ENCODE assay signal across 1 cellular context in the genomic region with DNA sequence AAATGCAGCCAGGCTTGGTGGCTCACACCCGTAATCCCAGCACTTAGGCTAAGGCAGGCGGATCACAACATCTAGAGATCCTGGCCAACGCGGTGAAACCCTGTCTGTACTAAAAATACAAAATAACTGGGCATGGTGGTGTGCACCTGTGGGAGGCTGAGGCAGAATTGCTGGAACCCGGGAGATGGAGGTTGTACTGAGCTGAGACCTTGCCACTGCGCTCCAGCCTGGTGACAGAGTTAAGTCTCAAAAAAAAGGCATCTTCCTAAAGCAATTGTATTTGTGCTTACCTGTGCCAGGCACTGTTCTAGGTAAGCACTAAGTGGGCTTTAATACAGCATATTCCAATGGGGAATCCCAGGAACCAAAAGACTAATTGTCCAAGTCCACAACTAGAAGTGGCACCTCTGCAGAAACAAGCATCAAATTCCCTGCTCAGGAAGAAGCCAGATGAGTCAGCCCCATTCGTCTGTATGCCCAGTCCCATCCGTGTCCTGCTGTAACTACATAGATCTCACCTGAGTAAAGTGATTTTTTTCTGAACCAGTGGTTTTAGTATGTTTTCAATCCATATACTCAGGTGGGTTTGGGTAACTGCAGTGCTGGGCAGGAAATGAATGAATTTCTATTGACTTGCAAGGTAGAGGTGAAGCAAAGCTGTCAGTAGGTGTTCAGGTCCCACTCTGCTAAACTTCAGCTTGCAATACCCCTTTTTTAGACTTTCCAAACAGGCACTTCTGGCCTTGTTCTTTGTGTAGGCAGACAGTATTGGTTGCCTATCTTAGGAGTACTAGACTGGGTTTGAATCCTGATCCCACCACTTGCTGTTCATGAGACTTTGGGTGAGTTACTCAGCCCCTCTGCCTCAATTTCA.
TF ChIP-seq lines count a peak whose summit lies in the region.

No MANE protein-coding gene starts in this region.

TF ChIP-seq in A549, 52 proteins besides CTCF, POLR2A, EP300 and RAD21 (continued from another document):
- TF ChIP-seq, protein P1, sequence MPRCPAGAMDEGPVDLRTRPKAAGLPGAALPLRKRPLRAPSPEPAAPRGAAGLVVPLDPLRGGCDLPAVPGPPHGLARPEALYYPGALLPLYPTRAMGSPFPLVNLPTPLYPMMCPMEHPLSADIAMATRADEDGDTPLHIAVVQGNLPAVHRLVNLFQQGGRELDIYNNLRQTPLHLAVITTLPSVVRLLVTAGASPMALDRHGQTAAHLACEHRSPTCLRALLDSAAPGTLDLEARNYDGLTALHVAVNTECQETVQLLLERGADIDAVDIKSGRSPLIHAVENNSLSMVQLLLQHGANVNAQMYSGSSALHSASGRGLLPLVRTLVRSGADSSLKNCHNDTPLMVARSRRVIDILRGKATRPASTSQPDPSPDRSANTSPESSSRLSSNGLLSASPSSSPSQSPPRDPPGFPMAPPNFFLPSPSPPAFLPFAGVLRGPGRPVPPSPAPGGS (IDR thresholded peaks at IDR 0.05) = peak; percentile 44; the same call in 1 of the 3 replicates
- TF ChIP-seq KDM5A (IDR thresholded peaks at IDR 0.05) (no peak), CBX2 (IDR thresholded peaks at IDR 0.05; ENCODE audit: borderline replicate concordance, low read depth) (no peak), ZC3H11A (IDR thresholded peaks at IDR 0.05) (no peak), ESRRA (IDR thresholded peaks at IDR 0.05; ENCODE audit: borderline replicate concordance, low read length) (no peak), RCOR1 (IDR thresholded peaks at IDR 0.05; ENCODE audit: low read depth, low read length) (no peak), TP53 (CRISPR knock-in tag; IDR thresholded peaks at IDR 0.05) (peak; percentile 55; the same call in 1 of the 2 replicates), MAZ (IDR thresholded peaks at IDR 0.05; ENCODE audit: borderline replicate concordance, low read depth, low read length) (no peak), HOXB13 (CRISPR knock-in tag; IDR thresholded peaks at IDR 0.05; ENCODE audit: low read depth) (no peak), FOSL2 (IDR thresholded peaks at IDR 0.05) (no peak), FOSL2 (CRISPR knock-in tag; IDR thresholded peaks at IDR 0.05) (no peak), ZSCAN20 (CRISPR knock-in tag; IDR thresholded peaks at IDR 0.05) (no peak), ZFP36 (IDR thresholded peaks at IDR 0.05; ENCODE audit: borderline replicate concordance, partially characterized antibody) (no peak), HOXA7 (CRISPR knock-in tag; IDR thresholded peaks at IDR 0.05) (peak; percentile 94), JUN (IDR thresholded peaks at IDR 0.05) (peak; percentile 79 to 82; a peak in 3 of 5 replicates), FOSB (CRISPR knock-in tag; IDR thresholded peaks at IDR 0.05) (peak; percentile 94), JUNB (IDR thresholded peaks at IDR 0.05) (no peak), TFCP2L1 (CRISPR knock-in tag; IDR thresholded peaks at IDR 0.05) (peak; percentile 95), FOXS1 (CRISPR knock-in tag; IDR thresholded peaks at IDR 0.05) (no peak; the same call in 1 of the 2 replicates), CHD2 (IDR thresholded peaks at IDR 0.05; ENCODE audit: low read length, partially characterized antibody) (peak; percentile 6), POLR2AphosphoS2 (conservative IDR thresholded peaks at IDR 0.05; ENCODE audit: low read length) (peak; percentile 98)
- TF ChIP-seq, protein P2, sequence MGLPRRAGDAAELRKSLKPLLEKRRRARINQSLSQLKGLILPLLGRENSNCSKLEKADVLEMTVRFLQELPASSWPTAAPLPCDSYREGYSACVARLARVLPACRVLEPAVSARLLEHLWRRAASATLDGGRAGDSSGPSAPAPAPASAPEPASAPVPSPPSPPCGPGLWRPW (IDR thresholded peaks at IDR 0.05) = no peak
- TF ChIP-seq, protein P3, sequence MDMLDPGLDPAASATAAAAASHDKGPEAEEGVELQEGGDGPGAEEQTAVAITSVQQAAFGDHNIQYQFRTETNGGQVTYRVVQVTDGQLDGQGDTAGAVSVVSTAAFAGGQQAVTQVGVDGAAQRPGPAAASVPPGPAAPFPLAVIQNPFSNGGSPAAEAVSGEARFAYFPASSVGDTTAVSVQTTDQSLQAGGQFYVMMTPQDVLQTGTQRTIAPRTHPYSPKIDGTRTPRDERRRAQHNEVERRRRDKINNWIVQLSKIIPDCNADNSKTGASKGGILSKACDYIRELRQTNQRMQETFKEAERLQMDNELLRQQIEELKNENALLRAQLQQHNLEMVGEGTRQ (IDR thresholded peaks at IDR 0.05) = no peak
- TF ChIP-seq, protein P4, sequence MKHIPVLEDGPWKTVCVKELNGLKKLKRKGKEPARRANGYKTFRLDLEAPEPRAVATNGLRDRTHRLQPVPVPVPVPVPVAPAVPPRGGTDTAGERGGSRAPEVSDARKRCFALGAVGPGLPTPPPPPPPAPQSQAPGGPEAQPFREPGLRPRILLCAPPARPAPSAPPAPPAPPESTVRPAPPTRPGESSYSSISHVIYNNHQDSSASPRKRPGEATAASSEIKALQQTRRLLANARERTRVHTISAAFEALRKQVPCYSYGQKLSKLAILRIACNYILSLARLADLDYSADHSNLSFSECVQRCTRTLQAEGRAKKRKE (CRISPR knock-in tag; IDR thresholded peaks at IDR 0.05; ENCODE audit: low read depth) = peak; percentile 52
- TF ChIP-seq, protein P5, sequence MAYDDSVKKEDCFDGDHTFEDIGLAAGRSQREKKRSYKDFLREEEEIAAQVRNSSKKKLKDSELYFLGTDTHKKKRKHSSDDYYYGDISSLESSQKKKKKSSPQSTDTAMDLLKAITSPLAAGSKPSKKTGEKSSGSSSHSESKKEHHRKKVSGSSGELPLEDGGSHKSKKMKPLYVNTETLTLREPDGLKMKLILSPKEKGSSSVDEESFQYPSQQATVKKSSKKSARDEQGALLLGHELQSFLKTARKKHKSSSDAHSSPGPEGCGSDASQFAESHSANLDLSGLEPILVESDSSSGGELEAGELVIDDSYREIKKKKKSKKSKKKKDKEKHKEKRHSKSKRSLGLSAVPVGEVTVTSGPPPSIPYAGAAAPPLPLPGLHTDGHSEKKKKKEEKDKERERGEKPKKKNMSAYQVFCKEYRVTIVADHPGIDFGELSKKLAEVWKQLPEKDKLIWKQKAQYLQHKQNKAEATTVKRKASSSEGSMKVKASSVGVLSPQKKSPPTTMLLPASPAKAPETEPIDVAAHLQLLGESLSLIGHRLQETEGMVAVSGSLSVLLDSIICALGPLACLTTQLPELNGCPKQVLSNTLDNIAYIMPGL (CRISPR knock-in tag; IDR thresholded peaks at IDR 0.05; ENCODE audit: borderline replicate concordance) = peak; percentile 55
